8 cellular contexts compared by ENCODE assay signal in the genomic region with DNA sequence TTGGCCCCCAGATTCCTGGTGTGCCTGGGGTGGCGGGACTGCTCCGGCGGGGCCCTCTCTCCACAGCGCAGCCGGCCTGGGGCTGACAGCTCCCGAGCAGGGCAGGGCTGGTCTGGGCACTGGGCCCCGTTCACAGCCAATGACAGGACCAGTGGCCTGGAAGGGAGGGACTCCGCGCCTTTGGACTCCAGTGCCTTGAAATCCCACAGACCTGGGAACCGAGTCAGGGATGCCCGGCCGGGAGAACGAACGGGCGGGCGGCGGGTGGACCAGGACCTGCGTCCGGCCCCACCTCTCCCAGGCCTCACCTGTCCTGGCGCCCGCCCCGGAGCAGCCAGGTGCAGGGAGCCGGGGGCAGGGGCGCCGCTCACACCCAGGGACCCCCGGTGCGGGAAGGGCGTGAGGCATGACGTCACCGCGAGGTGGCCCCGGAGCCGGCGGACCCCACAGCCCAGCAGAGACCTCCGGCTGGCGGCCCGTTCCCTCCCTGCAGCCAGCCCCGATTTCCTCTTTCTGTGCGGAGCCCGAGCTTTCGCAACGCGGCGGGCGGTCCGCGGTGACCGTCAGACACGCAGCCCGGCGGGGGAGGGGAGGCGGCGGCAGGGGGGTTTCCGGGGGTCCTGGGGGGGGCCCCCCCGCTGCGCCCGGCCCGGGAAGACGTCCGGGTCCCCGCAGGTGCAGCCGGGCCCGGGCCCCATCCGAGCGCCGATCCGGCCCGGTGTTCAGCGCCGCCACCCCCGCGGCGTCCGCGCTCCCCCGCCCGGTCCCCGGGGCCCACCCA. TPM values are rescaled to one million over a fixed set of nuclear protein-coding genes. Genes with fewer than 3 reads are reported as not detected.
A peak's percentile ranks its signal among the peaks of the same experiment; 100 is the strongest.
DNase-seq lines count a peak whose midpoint lies in the region; ATAC-seq, FAIRE-seq and TF ChIP-seq lines count a peak whose summit lies in the region.

No MANE protein-coding gene starts in this region.

- no peaks in the 10 kb centered on the region for H3K9me3 Mint-ChIP-seq in T-helper 2 cell treated with Interferon-gamma antibody and Interleukin-4, amounts not matched to agents 5 μg/mL and 100 μg/mL, for 36 hours

- FAIRE-seq in D721Med (lab: Jason Lieb, UNC): no peak

- H3K27ac Mint-ChIP-seq in T-helper 2 cell treated with Interferon-gamma antibody and Interleukin-4, amounts not matched to agents 5 μg/mL and 100 μg/mL, for 36 hours: no peak overlapping the region

- peaks cover 9% of the 10 kb centered on the region for H3K27me3 Mint-ChIP-seq in T-helper 2 cell treated with Interferon-gamma antibody and Interleukin-4, amounts not matched to agents 5 μg/mL and 100 μg/mL, for 36 hours (ENCODE audit: low read depth)

- no peaks in the 10 kb centered on the region for H3K36me3 Mint-ChIP-seq in T-helper 2 cell treated with Interferon-gamma antibody and Interleukin-4, amounts not matched to agents 5 μg/mL and 100 μg/mL, for 36 hours (ENCODE audit: low read depth)

- no peak for TF ChIP-seq CTCF in D721Med (IDR thresholded peaks at IDR 0.05; ENCODE audit: insufficient read depth, missing control alignments)

- H3K4me1 Mint-ChIP-seq in T-helper 2 cell treated with Interferon-gamma antibody and Interleukin-4, amounts not matched to agents 5 μg/mL and 100 μg/mL, for 36 hours (ENCODE audit: low read depth): no peaks in the 10 kb centered on the region

- peak in 12 of 14 donors; percentile 17 to 85 (median 66) for DNase-seq in C1 segment of cervical spinal cord (lab: John Stamatoyannopoulos, UW)
- peak; percentile 73 for DNase-seq in NOMO-1 treated with DMSO at 0.1 percent for 48 hours (lab: John Stamatoyannopoulos, UW; ENCODE audit: unreplicated experiment)
- peak; percentile 91 for DNase-seq in cerebellum (ENCODE audit: low spot score)
- DNase-seq in left lobe of liver (ENCODE audit: low spot score): peak; percentile 66
- peak; percentile 49 for DNase-seq in stimulated activated naive CD8-positive, alpha-beta T cell treated with anti-CD3 and anti-CD28 coated beads, Interleukin-15, Interleukin-2, amounts not matched to agents 100 U/mL and 50 U/mL, for 24 hours
- no peak for DNase-seq in D721Med (ENCODE audit: insufficient read length, low spot score)
- DNase-seq in T-helper 2 cell treated with Interferon-gamma antibody and Interleukin-4, amounts not matched to agents 5 μg/mL and 100 μg/mL, for 36 hours (ENCODE audit: low spot score): no peak

- H3K4me3 Mint-ChIP-seq in T-helper 2 cell treated with Interferon-gamma antibody and Interleukin-4, amounts not matched to agents 5 μg/mL and 100 μg/mL, for 36 hours: no peak overlapping the region

- ATAC-seq in GM21515 (IDR thresholded peaks at IDR 0.05; ENCODE audit: unreplicated experiment) (peak; percentile 17), left lobe of liver (peak; percentile 75)
- peak; percentile 32 for ATAC-seq in stimulated activated naive CD8-positive, alpha-beta T cell treated with anti-CD3 and anti-CD28 coated beads, Interleukin-15, Interleukin-2, amounts not matched to agents 100 U/mL and 50 U/mL, for 24 hours

RNA-seq across cellular contexts. Expression of gene ADAP1, which starts 0.7 kb away (rescaled TPM):
- total RNA-seq in cerebellum (16.2 TPM), left lobe of liver (2.8 TPM)

RNA-seq across cellular contexts. Expression of gene COX19, which starts 21.6 kb away (rescaled TPM):
- 23.4 TPM for total RNA-seq in cerebellum
- total RNA-seq in left lobe of liver: 5.2 TPM

RNA-seq across cellular contexts. Expression of gene CYP2W1, which starts 29.2 kb away (rescaled TPM):
- not detected for total RNA-seq in cerebellum
- 0.08 TPM for total RNA-seq in left lobe of liver

Comparison
In these comparisons a context has a peak if more than half of its experiments do, and no peak if none do; other contexts are left out.
1. DNase-seq: peak in C1 segment of cervical spinal cord (12 of 14), NOMO-1 treated with DMSO at 0.1 percent for 48 hours (single experiment), cerebellum (single experiment), left lobe of liver (single experiment) and stimulated activated naive CD8-positive, alpha-beta T cell treated with anti-CD3 and anti-CD28 coated beads, Interleukin-15, Interleukin-2, amounts not matched to agents 100 U/mL and 50 U/mL, for 24 hours (single experiment); none in D721Med (single experiment) and T-helper 2 cell treated with Interferon-gamma antibody and Interleukin-4, amounts not matched to agents 5 μg/mL and 100 μg/mL, for 36 hours (single experiment).
2. ATAC-seq: peak in every context shown above with its lines; median percentile 75 in left lobe of liver; 32 in stimulated activated naive CD8-positive, alpha-beta T cell treated with anti-CD3 and anti-CD28 coated beads, Interleukin-15, Interleukin-2, amounts not matched to agents 100 U/mL and 50 U/mL, for 24 hours; 17 in GM21515.